ENCODE assay signal across 15 cellular contexts in genomic region chrX:27085346-27085745, GRCh38.
DNase-seq lines count a peak whose midpoint lies in the region.
"Had no signal": no experiment of that assay in that cellular context is flagged by ENCODE, and none has a peak within 500 bp of the region (broad histone marks: within the 10 kb centered on the region; RNA-seq: fewer than 3 reads in every experiment).

No MANE protein-coding gene starts in this region.

- DNase-seq in A172 (ENCODE audit: low spot score) (peak; percentile 21), dermis microvascular lymphatic vessel endothelial cell (ENCODE audit: low read depth in 2 of 2) (peak; percentile 12 to 55), left kidney (ENCODE audit: low read depth, low spot score) (peak; percentile 1), T-helper 2 cell (no peak), NCI-H2081 treated with DMSO at 0.1 percent for 48 hours (lab: John Stamatoyannopoulos, UW) (no peak), NCI-H1105 treated with DMSO at 0.1 percent for 48 hours (lab: John Stamatoyannopoulos, UW) (no peak)
- DNase-seq: ACHN; BE2C; CD4-positive, alpha-beta T cell; CD8-positive, alpha-beta memory T cell; DMS 273 treated with DMSO at 0.1 percent for 48 hours; DMS79; EL; GDM1; H9 had no signal

Comparison
In these comparisons a context has a peak if more than half of its experiments do, and no peak if none do; other contexts are left out.
1. DNase-seq: peak in A172 (single experiment), dermis microvascular lymphatic vessel endothelial cell (2 of 2) and left kidney (single experiment); none in T-helper 2 cell (0 of 5), NCI-H2081 treated with DMSO at 0.1 percent for 48 hours (single experiment) and NCI-H1105 treated with DMSO at 0.1 percent for 48 hours (single experiment).